ENCODE assay signal across 9 cellular contexts in genomic region chr20:38878798-38879197, GRCh38. TPM values are rescaled to one million over a fixed set of nuclear protein-coding genes. Genes with fewer than 3 reads are reported as not detected.
DNase-seq lines count a peak whose midpoint lies in the region; ATAC-seq and TF ChIP-seq lines count a peak whose summit lies in the region.
"Had no signal": no experiment of that assay in that cellular context is flagged by ENCODE, and none has a peak within 500 bp of the region (broad histone marks: within the 10 kb centered on the region; RNA-seq: fewer than 3 reads in every experiment).

No MANE protein-coding gene starts in this region.

- ATAC-seq in activated naive CD8-positive, alpha-beta T cell treated with anti-CD3 and anti-CD28 coated beads, Interleukin-2, amount 50 U/mL, for 24 hours, result no peak

- peak; percentile 34 for DNase-seq in A673 (ENCODE audit: low spot score)
- DNase-seq in activated naive CD8-positive, alpha-beta T cell treated with anti-CD3 and anti-CD28 coated beads, Interleukin-2, amount 50 U/mL, for 24 hours, result no peak
- peak; percentile 84 for DNase-seq in islet precursor cell
- no peak for DNase-seq in COLO668 (lab: John Stamatoyannopoulos, UW; ENCODE audit: unreplicated experiment)
- no peak for DNase-seq in OCI-M2 (lab: John Stamatoyannopoulos, UW; ENCODE audit: unreplicated experiment)
- no peak for DNase-seq in NCI-H69 (lab: John Stamatoyannopoulos, UW)
- no peak for DNase-seq in NCI-H2196 treated with DMSO at 0.1 percent for 48 hours (lab: John Stamatoyannopoulos, UW; ENCODE audit: unreplicated experiment)

- intact Hi-C loops in A673 (cut with micrococcal nuclease; ENCODE audit: unreplicated experiment), result no loop called here

- H3K4me3 Mint-ChIP-seq in activated naive CD8-positive, alpha-beta T cell treated with anti-CD3 and anti-CD28 coated beads, Interleukin-2, amount 50 U/mL, for 24 hours, result no peak overlapping the region

- H3K4me3 ChIP-seq in A673 (ENCODE audit: low read depth, low read length, poor library complexity, severe bottlenecking) (no peak overlapping the region), HEK293 (ENCODE audit: low read depth, low read length) (no peak overlapping the region)

- no peaks in the 10 kb centered on the region for H3K4me1 ChIP-seq in A673 (ENCODE audit: insufficient read depth, low read length, poor library complexity, severe bottlenecking)
- H3K4me1 ChIP-seq in HEK293 (ENCODE audit: control insufficient read depth, insufficient read depth, low read length), result no peaks in the 10 kb centered on the region
- H3K4me1 ChIP-seq: Caco-2 had no signal

- TF ChIP-seq CTCF in A673 (conservative IDR thresholded peaks at IDR 0.05; ENCODE audit: low read depth, low read length), result no peak
- no peak for TF ChIP-seq CTCF in HEK293 (tag by site-specific recombination; IDR thresholded peaks at IDR 0.05)

- H3K9me3 ChIP-seq in A673 (ENCODE audit: low read depth, low read length, poor library complexity, severe bottlenecking) (no peaks in the 10 kb centered on the region), HEK293 (ENCODE audit: control insufficient read depth, insufficient read depth, low read depth, low read length) (no peaks in the 10 kb centered on the region)
- H3K9me3 ChIP-seq: Caco-2 had no signal

- H3K4me1 Mint-ChIP-seq in activated naive CD8-positive, alpha-beta T cell treated with anti-CD3 and anti-CD28 coated beads, Interleukin-2, amount 50 U/mL, for 24 hours, result peaks cover 93% of the 10 kb centered on the region

- no peaks in the 10 kb centered on the region for H3K36me3 ChIP-seq in A673 (ENCODE audit: insufficient read depth, low read length, poor library complexity, severe bottlenecking)
- H3K36me3 ChIP-seq in HEK293 (ENCODE audit: control insufficient read depth in 2 of 2, insufficient read depth in 1 of 2, low read length in 2 of 2), result no peaks in the 10 kb centered on the region

- peaks cover 55% of the 10 kb centered on the region for H3K27me3 ChIP-seq in A673 (replicated peaks; ENCODE audit: insufficient read depth, low read depth, low read length, poor library complexity)

- peak overlapping the region; percentile 45 for H3K27ac Mint-ChIP-seq in activated naive CD8-positive, alpha-beta T cell treated with anti-CD3 and anti-CD28 coated beads, Interleukin-2, amount 50 U/mL, for 24 hours

- no peaks in the 10 kb centered on the region for H3K27me3 Mint-ChIP-seq in activated naive CD8-positive, alpha-beta T cell treated with anti-CD3 and anti-CD28 coated beads, Interleukin-2, amount 50 U/mL, for 24 hours

- H3K9me3 Mint-ChIP-seq in activated naive CD8-positive, alpha-beta T cell treated with anti-CD3 and anti-CD28 coated beads, Interleukin-2, amount 50 U/mL, for 24 hours, result no peaks in the 10 kb centered on the region

- CTCF ChIA-PET in A673 (lab: Charles Lee), result no interaction called here
- CTCF ChIA-PET in HEK293 (lab: Yijun Ruan, JAX), result interaction anchor here (0.7 to 1.1 kb wide), 4 partner anchors 14 to 220 kb away, joined by 3 to 7 read pairs (median 4); partner anchors contain the start of gene FAM83D

- BruUV-seq in A673 (replicated peaks; lab: Mats Ljungman, UMichigan), result no TSS peak

- peaks cover 30% of the 10 kb centered on the region for H3K36me3 Mint-ChIP-seq in activated naive CD8-positive, alpha-beta T cell treated with anti-CD3 and anti-CD28 coated beads, Interleukin-2, amount 50 U/mL, for 24 hours (ENCODE audit: low read depth)

- H3K27ac ChIP-seq in A673 (ENCODE audit: low read depth, low read length, poor library complexity, severe bottlenecking), result no peak overlapping the region
- no peak overlapping the region for H3K27ac ChIP-seq in HEK293 (ENCODE audit: extremely low read depth, low read depth, low read length)

- POLR2A ChIA-PET in A673 (lab: Charles Lee; ENCODE audit: low non-redundant PET), result no interaction called here
- POLR2A ChIA-PET in HEK293 (lab: Yijun Ruan, JAX), result no interaction called here

TF ChIP-seq in HEK293, 187 proteins besides CTCF, POLR2A, EP300 and RAD21:
- TF ChIP-seq ZNF768 (tag by site-specific recombination; IDR thresholded peaks at IDR 0.05), result no peak
- TF ChIP-seq SCRT2 (tag by site-specific recombination; IDR thresholded peaks at IDR 0.05), result no peak
- TF ChIP-seq ZNF510 (tag by site-specific recombination; IDR thresholded peaks at IDR 0.05; ENCODE audit: insufficient replicate concordance), result no peak
- no peak for TF ChIP-seq ZNF629 (tag by site-specific recombination; IDR thresholded peaks at IDR 0.05)
- TF ChIP-seq ZNF221 (tag by site-specific recombination; IDR thresholded peaks at IDR 0.05; ENCODE audit: borderline replicate concordance), result no peak
- TF ChIP-seq SCRT1 (tag by site-specific recombination; IDR thresholded peaks at IDR 0.05; ENCODE audit: borderline replicate concordance), result no peak
- TF ChIP-seq REST (tag by site-specific recombination; IDR thresholded peaks at IDR 0.05), result peak; percentile 98
TF ChIP-seq in HEK293: peak in this region for 1.

RNA-seq across cellular contexts. Expression of gene FAM83D, which starts 47.4 kb away (rescaled TPM):
- total RNA-seq in A673 (2021), result 67.2 and 74.0 TPM in 2 replicates

Comparison
In these comparisons a context has a peak if more than half of its experiments do, and no peak if none do; other contexts are left out.
1. DNase-seq: peak in A673 (single experiment) and islet precursor cell (single experiment); none in activated naive CD8-positive, alpha-beta T cell treated with anti-CD3 and anti-CD28 coated beads, Interleukin-2, amount 50 U/mL, for 24 hours (single experiment), COLO668 (single experiment), OCI-M2 (single experiment), NCI-H69 (single experiment) and NCI-H2196 treated with DMSO at 0.1 percent for 48 hours (single experiment).